In the genomic region with DNA sequence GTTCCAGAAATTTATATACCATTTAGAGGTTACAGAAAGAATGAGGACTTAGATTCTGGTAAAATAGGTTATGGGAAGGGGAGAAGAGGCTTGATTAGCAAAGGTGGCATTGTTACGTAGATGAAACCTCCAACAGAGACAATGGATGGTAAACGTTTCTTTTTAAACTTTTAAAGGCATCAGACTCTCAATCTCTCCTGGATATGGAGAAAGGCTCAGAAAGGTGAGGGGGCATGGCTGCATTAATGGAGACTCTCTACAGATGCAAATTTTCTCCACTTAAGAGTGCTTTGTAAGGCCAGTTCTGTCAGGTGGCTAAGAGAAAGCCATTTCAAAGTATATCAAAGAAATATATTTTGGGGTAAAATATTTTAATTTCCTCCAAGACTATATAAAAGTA, we compare ENCODE assay signal across 20 cellular contexts.
DNase-seq lines count a peak whose midpoint lies in the region; ATAC-seq and TF ChIP-seq lines count a peak whose summit lies in the region.
"Had no signal": no experiment of that assay in that cellular context is flagged by ENCODE, and none has a peak within 500 bp of the region (broad histone marks: within the 10 kb centered on the region; RNA-seq: fewer than 3 reads in every experiment).

No MANE protein-coding gene starts in this region.

- H3K4me3 ChIP-seq in iPS DF 6.9 (ENCODE audit: low read length): no peak overlapping the region
- H3K4me3 ChIP-seq in dorsolateral prefrontal cortex: no peak overlapping the region

- H3K9me3 ChIP-seq in T-helper 17 cell (ENCODE audit: control insufficient read depth, low read length, poor library complexity, severe bottlenecking) (no peaks in the 10 kb centered on the region), iPS DF 6.9 (ENCODE audit: control insufficient read depth, insufficient read depth, low read length) (no peaks in the 10 kb centered on the region)

- no peaks in the 10 kb centered on the region for H3K36me3 ChIP-seq in iPS DF 6.9 (ENCODE audit: control insufficient read depth, insufficient read depth, low read length)

- POLR2A ChIA-PET in activated CD8-positive, alpha-beta T cell treated with anti-CD3 and anti-CD28 coated beads for 36 hours (lab: Charles Lee): no interaction called here

- H3K36me3 Mint-ChIP-seq in activated T-cell treated with anti-CD3 and anti-CD28 coated beads, Interleukin-2, amount 50 U/mL, for 72 hours (ENCODE audit: insufficient read depth in 2 of 2): peaks cover 0 to 3% of the 10 kb centered on the region in 2 donors
- no peaks in the 10 kb centered on the region for H3K36me3 Mint-ChIP-seq in T-helper 17 cell (ENCODE audit: low read depth)
- H3K36me3 Mint-ChIP-seq in stimulated activated naive B cell treated with anti-CD40 and anti-IgM and Interleukin-4, amounts not matched to agents 10 μg/mL and 1 μg/mL and 100 μg/mL, for 72 hours: no peaks in the 10 kb centered on the region
- H3K36me3 Mint-ChIP-seq in activated CD8-positive, alpha-beta T cell treated with anti-CD3 and anti-CD28 coated beads for 36 hours (ENCODE audit: low read depth): no peaks in the 10 kb centered on the region
- H3K36me3 Mint-ChIP-seq: CD4-positive, CD25-positive, alpha-beta regulatory T cell had no signal

- WGBS in iPS DF 6.9 (ENCODE audit: insufficient coverage, insufficient read length): no CpG with 5 or more reads among the region's 2 CpGs

- H3K27me3 Mint-ChIP-seq in activated T-cell treated with anti-CD3 and anti-CD28 coated beads, Interleukin-2, amount 50 U/mL, for 72 hours (ENCODE audit: low read depth): no peaks in the 10 kb centered on the region
- no peaks in the 10 kb centered on the region for H3K27me3 Mint-ChIP-seq in T-helper 17 cell
- no peaks in the 10 kb centered on the region for H3K27me3 Mint-ChIP-seq in stimulated activated naive B cell treated with anti-CD40 and anti-IgM and Interleukin-4, amounts not matched to agents 10 μg/mL and 1 μg/mL and 100 μg/mL, for 72 hours
- peaks cover 3% of the 10 kb centered on the region for H3K27me3 Mint-ChIP-seq in activated CD8-positive, alpha-beta T cell treated with anti-CD3 and anti-CD28 coated beads for 36 hours
- H3K27me3 Mint-ChIP-seq: CD4-positive, CD25-positive, alpha-beta regulatory T cell had no signal

- ATAC-seq in activated T-cell treated with anti-CD3 and anti-CD28 coated beads, Interleukin-2, amount 50 U/mL, for 72 hours (replicated peaks in 1 of 2): no peak
- ATAC-seq in T-helper 17 cell (no peak), left colon (no peak)
- no peak for ATAC-seq in stimulated activated naive B cell treated with anti-CD40 and anti-IgM and Interleukin-4, amounts not matched to agents 10 μg/mL and 1 μg/mL and 100 μg/mL, for 72 hours (replicated peaks)
- no peak for ATAC-seq in activated CD8-positive, alpha-beta T cell treated with anti-CD3 and anti-CD28 coated beads for 36 hours

- intact Hi-C loops in dorsolateral prefrontal cortex (cut with DNase I) (no loop called here), left colon (cut with DNase I, micrococcal nuclease) (no loop called here)
- intact Hi-C loops in activated CD8-positive, alpha-beta T cell treated with anti-CD3 and anti-CD28 coated beads for 36 hours (cut with micrococcal nuclease): no loop called here

- H3K27ac Mint-ChIP-seq in activated T-cell treated with anti-CD3 and anti-CD28 coated beads, Interleukin-2, amount 50 U/mL, for 72 hours: peak overlapping the region; percentile 50
- H3K27ac Mint-ChIP-seq in T-helper 17 cell: no peak overlapping the region
- H3K27ac Mint-ChIP-seq in stimulated activated naive B cell treated with anti-CD40 and anti-IgM and Interleukin-4, amounts not matched to agents 10 μg/mL and 1 μg/mL and 100 μg/mL, for 72 hours: no peak overlapping the region
- no peak overlapping the region for H3K27ac Mint-ChIP-seq in activated CD8-positive, alpha-beta T cell treated with anti-CD3 and anti-CD28 coated beads for 36 hours
- H3K27ac Mint-ChIP-seq: CD4-positive, CD25-positive, alpha-beta regulatory T cell had no signal

- no peak for TF ChIP-seq CTCF in dorsolateral prefrontal cortex (IDR thresholded peaks at IDR 0.05 in 54 of 56, conservative IDR thresholded peaks at IDR 0.05 in 2 of 56; ENCODE audit: low read depth in 1 of 56, partially characterized antibody in 56 of 56)
- TF ChIP-seq CTCF in activated CD8-positive, alpha-beta T cell treated with anti-CD3 and anti-CD28 coated beads for 36 hours (IDR thresholded peaks at IDR 0.05): no peak

- H3K27ac ChIP-seq in iPS DF 6.9 (ENCODE audit: low read length) (no peak overlapping the region), dorsolateral prefrontal cortex (no peak overlapping the region)
- H3K27ac ChIP-seq: KMS-11 had no signal

- no peak for DNase-seq in activated T-cell treated with anti-CD3 and anti-CD28 coated beads, Interleukin-2, amount 50 U/mL, for 72 hours
- no peak for DNase-seq in activated T-cell treated with anti-CD3 and anti-CD28 coated beads, Interleukin-2, amount 50 U/mL, for 1 hour
- no peak for DNase-seq in T-helper 17 cell
- peak; percentile 61 for DNase-seq in iPS DF 6.9 (ENCODE audit: low read depth, low spot score)
- no peak for DNase-seq in dorsolateral prefrontal cortex
- DNase-seq in stimulated activated naive B cell treated with anti-CD40 and anti-IgM and Interleukin-4, amounts not matched to agents 10 μg/mL and 1 μg/mL and 100 μg/mL, for 72 hours: no peak
- DNase-seq in activated CD8-positive, alpha-beta T cell treated with anti-CD3 and anti-CD28 coated beads for 36 hours: no peak
- no peak for DNase-seq in left colon
- DNase-seq: 8988T, COR-L47, DMS 273 treated with DMSO at 0.1 percent for 48 hours, GDM1, GOT3, NCI-H1417 treated with DMSO at 0.1 percent for 48 hours, NCI-H187 treated with DMSO at 0.1 percent for 48 hours, NCI-H226, NCI-H524, NCI-H82 had no signal

- peaks cover 15% of the 10 kb centered on the region for H3K4me1 Mint-ChIP-seq in activated T-cell treated with anti-CD3 and anti-CD28 coated beads, Interleukin-2, amount 50 U/mL, for 72 hours (ENCODE audit: low read depth)
- H3K4me1 Mint-ChIP-seq in T-helper 17 cell: peaks cover 14% of the 10 kb centered on the region
- no peaks in the 10 kb centered on the region for H3K4me1 Mint-ChIP-seq in stimulated activated naive B cell treated with anti-CD40 and anti-IgM and Interleukin-4, amounts not matched to agents 10 μg/mL and 1 μg/mL and 100 μg/mL, for 72 hours
- H3K4me1 Mint-ChIP-seq in activated CD8-positive, alpha-beta T cell treated with anti-CD3 and anti-CD28 coated beads for 36 hours (ENCODE audit: low read depth): peaks cover 17% of the 10 kb centered on the region

- CTCF ChIA-PET in activated CD8-positive, alpha-beta T cell treated with anti-CD3 and anti-CD28 coated beads for 36 hours (lab: Charles Lee): no interaction called here

- H3K4me1 ChIP-seq in iPS DF 6.9 (ENCODE audit: control insufficient read depth, insufficient read depth, low read length): no peaks in the 10 kb centered on the region; the same call in 1 of the 2 replicates

- no peaks in the 10 kb centered on the region for H3K27me3 ChIP-seq in iPS DF 6.9 (ENCODE audit: control insufficient read depth, insufficient read depth, low read length)
- H3K27me3 ChIP-seq in dorsolateral prefrontal cortex: no peaks in the 10 kb centered on the region

- H3K4me3 Mint-ChIP-seq in activated T-cell treated with anti-CD3 and anti-CD28 coated beads, Interleukin-2, amount 50 U/mL, for 72 hours: no peak overlapping the region
- peak overlapping the region; percentile 15 for H3K4me3 Mint-ChIP-seq in T-helper 17 cell
- H3K4me3 Mint-ChIP-seq in stimulated activated naive B cell treated with anti-CD40 and anti-IgM and Interleukin-4, amounts not matched to agents 10 μg/mL and 1 μg/mL and 100 μg/mL, for 72 hours: no peak overlapping the region
- no peak overlapping the region for H3K4me3 Mint-ChIP-seq in activated CD8-positive, alpha-beta T cell treated with anti-CD3 and anti-CD28 coated beads for 36 hours
- H3K4me3 Mint-ChIP-seq: CD4-positive, CD25-positive, alpha-beta regulatory T cell had no signal

- peaks cover 0 to 5% of the 10 kb centered on the region in 2 donors for H3K9me3 Mint-ChIP-seq in activated T-cell treated with anti-CD3 and anti-CD28 coated beads, Interleukin-2, amount 50 U/mL, for 72 hours
- H3K9me3 Mint-ChIP-seq in stimulated activated naive B cell treated with anti-CD40 and anti-IgM and Interleukin-4, amounts not matched to agents 10 μg/mL and 1 μg/mL and 100 μg/mL, for 72 hours: peaks cover 0 to 1% of the 10 kb centered on the region in 2 donors
- H3K9me3 Mint-ChIP-seq in activated CD8-positive, alpha-beta T cell treated with anti-CD3 and anti-CD28 coated beads for 36 hours: peaks cover 5% of the 10 kb centered on the region
